ENCODE assay signal across 10 cellular contexts in genomic region chr11:83583953-83584352, GRCh38.
A peak's percentile ranks its signal among the peaks of the same experiment; 100 is the strongest.
DNase-seq lines count a peak whose midpoint lies in the region; ATAC-seq and TF ChIP-seq lines count a peak whose summit lies in the region.
"Had no signal": no experiment of that assay in that cellular context is flagged by ENCODE, and none has a peak within 500 bp of the region (broad histone marks: within the 10 kb centered on the region; RNA-seq: fewer than 3 reads in every experiment).

No MANE protein-coding gene starts in this region.

- H3K79me2 ChIP-seq in ACC112 (ENCODE audit: control insufficient read depth, insufficient read depth, low read length, unreplicated experiment), result no peaks in the 10 kb centered on the region

- no peaks in the 10 kb centered on the region for H3K36me3 ChIP-seq in ACC112 (ENCODE audit: insufficient read depth, low read length)

- H3K27me3 ChIP-seq in ACC112 (ENCODE audit: insufficient read depth, low read length), result peaks cover 7% of the 10 kb centered on the region; the same call in 1 of the 2 replicates

- H3K27ac ChIP-seq in ACC112 (ENCODE audit: low read depth, low read length), result peak overlapping the region; percentile 44

- no peak overlapping the region for H3K4me3 Mint-ChIP-seq in type B pancreatic cell
- H3K4me3 Mint-ChIP-seq in naive thymus-derived CD8-positive, alpha-beta T cell, result no peak overlapping the region
- H3K4me3 Mint-ChIP-seq: CD8-positive, alpha-beta T cell had no signal

- ATAC-seq in GM18907 (IDR thresholded peaks at IDR 0.05; ENCODE audit: unreplicated experiment) (peak; percentile 99), HG02938 (IDR thresholded peaks at IDR 0.05; ENCODE audit: unreplicated experiment) (peak; percentile 90)
- no peak for ATAC-seq in naive thymus-derived CD8-positive, alpha-beta T cell
- ATAC-seq: CD8-positive, alpha-beta T cell had no signal

- POLR2A ChIA-PET in naive thymus-derived CD8-positive, alpha-beta T cell (lab: Charles Lee), result no interaction called here

- H3K27me3 Mint-ChIP-seq in type B pancreatic cell, result no peaks in the 10 kb centered on the region
- H3K27me3 Mint-ChIP-seq in naive thymus-derived CD8-positive, alpha-beta T cell, result peaks cover 1 to 26% (median 8%) of the 10 kb centered on the region in 5 donors

- peaks cover 15% of the 10 kb centered on the region for H3K4me1 ChIP-seq in ACC112 (ENCODE audit: control insufficient read depth, insufficient read depth, low read length, unreplicated experiment)

- H3K36me3 Mint-ChIP-seq in type B pancreatic cell, result no peaks in the 10 kb centered on the region
- no peaks in the 10 kb centered on the region for H3K36me3 Mint-ChIP-seq in naive thymus-derived CD8-positive, alpha-beta T cell
- H3K36me3 Mint-ChIP-seq: CD8-positive, alpha-beta T cell had no signal

- no peak for TF ChIP-seq CTCF in type B pancreatic cell (conservative IDR thresholded peaks at IDR 0.05)

- peak overlapping the region; percentile 30; the same call in 1 of the 2 replicates for H3K4me3 ChIP-seq in ACC112 (ENCODE audit: low read depth, low read length)

- peak; percentile 61 for DNase-seq in astrocyte of the hippocampus (ENCODE audit: low read depth, low spot score)
- no peak for DNase-seq in DMS79 treated with DMSO at 0.1 percent for 48 hours (lab: John Stamatoyannopoulos, UW)
- no peak for DNase-seq in NCI-H1930 (lab: John Stamatoyannopoulos, UW)
- no peak for DNase-seq in type B pancreatic cell (ENCODE audit: extremely low spot score, unreplicated experiment)
- DNase-seq in naive thymus-derived CD8-positive, alpha-beta T cell, result no peak
- DNase-seq: CD8-positive, alpha-beta T cell; NCI-H1417 had no signal

- no peaks in the 10 kb centered on the region for H3K4me1 Mint-ChIP-seq in type B pancreatic cell (ENCODE audit: unreplicated experiment)
- no peaks in the 10 kb centered on the region for H3K4me1 Mint-ChIP-seq in naive thymus-derived CD8-positive, alpha-beta T cell

- H2AFZ ChIP-seq in ACC112 (ENCODE audit: low read length, unreplicated experiment), result no peak overlapping the region

- H3K27ac Mint-ChIP-seq in type B pancreatic cell, result no peak overlapping the region
- no peak overlapping the region for H3K27ac Mint-ChIP-seq in naive thymus-derived CD8-positive, alpha-beta T cell
- H3K27ac Mint-ChIP-seq: CD8-positive, alpha-beta T cell had no signal

- no peaks in the 10 kb centered on the region for H3K9me3 Mint-ChIP-seq in type B pancreatic cell
- H3K9me3 Mint-ChIP-seq in naive thymus-derived CD8-positive, alpha-beta T cell, result peaks cover 0 to 3% (median 0%) of the 10 kb centered on the region in 9 donors
- H3K9me3 Mint-ChIP-seq: CD8-positive, alpha-beta T cell had no signal

Comparison
In these comparisons a context has a peak if more than half of its experiments do, and no peak if none do; other contexts are left out.
1. ATAC-seq: peak in GM18907 (single experiment) and HG02938 (single experiment); none in naive thymus-derived CD8-positive, alpha-beta T cell (0 of 2).